ENCODE assay signal across 21 cellular contexts in genomic region chr4:138689182-138689546, GRCh38.
"Had no signal": no experiment of that assay in that cellular context is flagged by ENCODE, and none has a peak within 500 bp of the region (broad histone marks: within the 10 kb centered on the region; RNA-seq: fewer than 3 reads in every experiment).

No MANE protein-coding gene starts in this region.

- H3K9ac ChIP-seq: KMS-11, SK-N-SH had no signal

- ATAC-seq: HepG2, K562, Panc1, PC-3, T-cell had no signal

- H3K27ac ChIP-seq: KMS-11, RWPE1 had no signal

- H3K9me3 ChIP-seq: SK-N-SH had no signal

- H3K4me2 ChIP-seq: KMS-11, SK-N-SH had no signal

- H3K4me3 ChIP-seq: K562 had no signal

- DNase-seq: Kasumi-1, MM.1S, NCI-H1092 treated with DMSO at 0.1 percent for 48 hours, NCI-H1436 treated with DMSO at 0.1 percent for 48 hours, NCI-H1694, NCI-H187 treated with DMSO at 0.1 percent for 48 hours, NCI-H2029 treated with DMSO at 0.1 percent for 48 hours, NCI-H2171 treated with DMSO at 0.1 percent for 48 hours, NCI-H510A, NCI-H524 treated with DMSO at 0.1 percent for 48 hours, NCI-H774, PC-3, SHP77, SK-N-SH, SW 1271, T-cell had no signal
